In genomic region chr4:41844327-41844726, GRCh38 we compare ENCODE assay signal across 17 cellular contexts.
"Had no signal": no experiment of that assay in that cellular context is flagged by ENCODE, and none has a peak within 500 bp of the region (broad histone marks: within the 10 kb centered on the region; RNA-seq: fewer than 3 reads in every experiment).

No MANE protein-coding gene starts in this region.

- H3K9me3 Mint-ChIP-seq: activated naive CD8-positive, alpha-beta T cell treated with anti-CD3 and anti-CD28 coated beads, Interleukin-2, amount 50 U/mL, for 24 hours; dendritic cell treated with granulocyte-macrophage colony-stimulating factor and Interleukin-4, amounts not matched to agents 40 ng/mL and 50 ng/mL, for 4 days had no signal

- H3K36me3 ChIP-seq: sigmoid colon, spleen, stomach, upper lobe of left lung had no signal

- H3K27ac ChIP-seq: sigmoid colon, spleen, stomach, testis, upper lobe of left lung had no signal

- H3K27ac Mint-ChIP-seq: activated naive CD8-positive, alpha-beta T cell treated with anti-CD3 and anti-CD28 coated beads, Interleukin-2, amount 50 U/mL, for 24 hours; dendritic cell treated with granulocyte-macrophage colony-stimulating factor and Interleukin-4, amounts not matched to agents 40 ng/mL and 50 ng/mL, for 4 days had no signal

- H3K4me1 ChIP-seq: sigmoid colon, stomach, testis, upper lobe of left lung had no signal

- H3K9me3 ChIP-seq: sigmoid colon, testis, upper lobe of left lung had no signal

- DNase-seq: activated CD4-positive, alpha-beta T cell treated with anti-CD3 and anti-CD28 coated beads for 1 hour; activated CD4-positive, alpha-beta T cell treated with anti-CD3 and anti-CD28 coated beads, Interleukin-2, amount 50 U/mL, for 4 hours; activated naive CD4-positive, alpha-beta T cell treated with Interleukin-2 at 50 U/mL for 16 hours; activated naive CD8-positive, alpha-beta T cell treated with anti-CD3 and anti-CD28 coated beads, Interleukin-2, amount 50 U/mL, for 24 hours; activated T-cell treated with anti-CD3 and anti-CD28 coated beads for 4 hours; aorta; effector memory CD4-positive, alpha-beta T cell; foreskin fibroblast; hypothalamus; kidney glomerular epithelial cell; sigmoid colon; spleen; stomach; T1000; testis; upper lobe of left lung had no signal

- H3K4me3 ChIP-seq: sigmoid colon, spleen, stomach, testis, upper lobe of left lung had no signal

- ATAC-seq: activated naive CD8-positive, alpha-beta T cell treated with anti-CD3 and anti-CD28 coated beads, Interleukin-2, amount 50 U/mL, for 24 hours had no signal

- H3K4me3 Mint-ChIP-seq: activated naive CD8-positive, alpha-beta T cell treated with anti-CD3 and anti-CD28 coated beads, Interleukin-2, amount 50 U/mL, for 24 hours; dendritic cell treated with granulocyte-macrophage colony-stimulating factor and Interleukin-4, amounts not matched to agents 40 ng/mL and 50 ng/mL, for 4 days had no signal

- H3K27me3 ChIP-seq: testis, upper lobe of left lung had no signal
